Comparison of ENCODE assay signal across 28 cellular contexts in genomic region chr6:90544741-90545140, GRCh38.
"Had no signal": no experiment of that assay in that cellular context is flagged by ENCODE, and none has a peak within 500 bp of the region (broad histone marks: within the 10 kb centered on the region; RNA-seq: fewer than 3 reads in every experiment).

No MANE protein-coding gene starts in this region.

- H3K27ac ChIP-seq: heart left ventricle, left lung, lower lobe of right lung, pancreas, prostate gland, right lobe of liver, suprapubic skin, thoracic aorta, tibial artery, uterus had no signal

- H3K27me3 ChIP-seq: heart left ventricle, left lung, pancreas, right lobe of liver, suprapubic skin, tibial artery, uterus had no signal

- H3K9me3 ChIP-seq: heart left ventricle, left lung, lower lobe of right lung, pancreas, prostate gland, right lobe of liver, suprapubic skin, thoracic aorta, tibial artery, uterus had no signal

- H3K4me3 ChIP-seq: heart left ventricle, left lung, lower lobe of right lung, pancreas, prostate gland, right lobe of liver, smooth muscle cell, suprapubic skin, thoracic aorta, tibial artery, uterus had no signal

- H3K4me2 ChIP-seq: smooth muscle cell had no signal

- H3K27me3 Mint-ChIP-seq: naive thymus-derived CD4-positive, alpha-beta T cell; natural killer cell treated with Interleukin-12 subunit alpha and Interleukin-12 subunit beta and Interleukin-15 and Interleukin-18, amount 100 ng/mL, for 72 hours; stimulated activated naive CD8-positive, alpha-beta T cell treated with anti-CD3 and anti-CD28 coated beads, Interleukin-15, Interleukin-2, amounts not matched to agents 100 ng/mL and 50 ng/mL, for 24 hours; type B pancreatic cell had no signal

- ATAC-seq: heart left ventricle; left colon; left lung; lower lobe of right lung; naive thymus-derived CD4-positive, alpha-beta T cell; natural killer cell treated with Interleukin-12 subunit alpha and Interleukin-12 subunit beta and Interleukin-15 and Interleukin-18, amount 100 ng/mL, for 72 hours; pancreas; right lobe of liver had no signal

- H3K4me1 ChIP-seq: left lung, lower lobe of right lung, pancreas, prostate gland, right lobe of liver, suprapubic skin, tibial artery, uterus had no signal

- H3K27ac Mint-ChIP-seq: mesothelial cell of epicardium; naive thymus-derived CD4-positive, alpha-beta T cell; natural killer cell treated with Interleukin-12 subunit alpha and Interleukin-12 subunit beta and Interleukin-15 and Interleukin-18, amount 100 ng/mL, for 72 hours; stimulated activated naive CD8-positive, alpha-beta T cell treated with anti-CD3 and anti-CD28 coated beads, Interleukin-15, Interleukin-2, amounts not matched to agents 100 ng/mL and 50 ng/mL, for 24 hours; type B pancreatic cell had no signal

- DNase-seq: heart left ventricle; hypothalamus; immature natural killer cell; kidney; left colon; left lung; lower lobe of right lung; mesendoderm; naive thymus-derived CD4-positive, alpha-beta T cell; nucleus accumbens; pancreas; posterior cingulate gyrus; right lobe of liver; stimulated activated CD4-positive, alpha-beta T cell treated with anti-CD3 and anti-CD28 coated beads, Interleukin-1b, Interleukin-23, amount 100 ng/mL, for 48 hours; stimulated activated CD4-positive, alpha-beta T cell treated with anti-CD3 and anti-CD28 coated beads, Interleukin-2, amount 100 ng/mL, for 48 hours; stimulated activated CD4-positive, alpha-beta T cell treated with anti-CD3 and anti-CD28 coated beads, Interleukin-4, amount 100 ng/mL, for 4 hours; stimulated activated CD8-positive, alpha-beta memory T cell treated with anti-CD3 and anti-CD28 coated beads, Interleukin-4, amount 100 ng/mL, for 48 hours; stimulated activated naive CD4-positive, alpha-beta T cell; tibial artery; uterus had no signal

- H3K9me3 Mint-ChIP-seq: immature natural killer cell; mesothelial cell of epicardium; natural killer cell treated with Interleukin-12 subunit alpha and Interleukin-12 subunit beta and Interleukin-15 and Interleukin-18, amount 100 ng/mL, for 72 hours; stimulated activated naive CD8-positive, alpha-beta T cell treated with anti-CD3 and anti-CD28 coated beads, Interleukin-15, Interleukin-2, amounts not matched to agents 100 ng/mL and 50 ng/mL, for 24 hours; type B pancreatic cell had no signal

- H3K4me1 Mint-ChIP-seq: immature natural killer cell had no signal

- H3K36me3 ChIP-seq: uterus had no signal

- H3K4me3 Mint-ChIP-seq: immature natural killer cell; mesothelial cell of epicardium; naive thymus-derived CD4-positive, alpha-beta T cell; natural killer cell treated with Interleukin-12 subunit alpha and Interleukin-12 subunit beta and Interleukin-15 and Interleukin-18, amount 100 ng/mL, for 72 hours; stimulated activated naive CD8-positive, alpha-beta T cell treated with anti-CD3 and anti-CD28 coated beads, Interleukin-15, Interleukin-2, amounts not matched to agents 100 ng/mL and 50 ng/mL, for 24 hours; type B pancreatic cell had no signal
